ENCODE assay signal across 8 cellular contexts in genomic region chr3:122533931-122534334, GRCh38. TPM values are rescaled to one million over a fixed set of nuclear protein-coding genes. Genes with fewer than 3 reads are reported as not detected.
DNase-seq lines count a peak whose midpoint lies in the region; ATAC-seq and TF ChIP-seq lines count a peak whose summit lies in the region.

No MANE protein-coding gene starts in this region.

- H3K9me3 ChIP-seq in SK-N-MC (ENCODE audit: low read depth, low read length) (no peaks in the 10 kb centered on the region), Peyer's patch (no peaks in the 10 kb centered on the region), right cardiac atrium (ENCODE audit: control insufficient read depth, low read length) (no peaks in the 10 kb centered on the region)

- 75% methylated on average over 1 of the region's 1 CpG for WGBS in right cardiac atrium

- H3K27ac ChIP-seq in SK-N-MC: no peak overlapping the region
- H3K27ac ChIP-seq in Peyer's patch: no peak overlapping the region
- H3K27ac ChIP-seq in right cardiac atrium (ENCODE audit: low read length): no peak overlapping the region

- H3K27me3 ChIP-seq in Peyer's patch (no peaks in the 10 kb centered on the region), right cardiac atrium (ENCODE audit: control insufficient read depth, insufficient read depth) (no peaks in the 10 kb centered on the region)

- H3K36me3 ChIP-seq in SK-N-MC (ENCODE audit: insufficient read depth, low read length) (no peaks in the 10 kb centered on the region), Peyer's patch (peaks cover 0 to 81% (median 0%) of the 10 kb centered on the region in 3 donors)

- DNase-seq in AG08396 (ENCODE audit: low spot score) (peak; percentile 74), SK-N-MC (ENCODE audit: low read depth, low spot score) (peak; percentile 53), epithelial cell of esophagus (ENCODE audit: low read depth) (peak; percentile 97), Peyer's patch (no peak), right cardiac atrium (no peak), Ammon's horn (ENCODE audit: low spot score) (no peak)

- H3K4me3 ChIP-seq in SK-N-MC (no peak overlapping the region), epithelial cell of esophagus (ENCODE audit: low read length) (no peak overlapping the region), Peyer's patch (no peak overlapping the region), right cardiac atrium (ENCODE audit: low read length) (no peak overlapping the region)

- TF ChIP-seq CTCF in epithelial cell of esophagus (IDR thresholded peaks at IDR 0.05; ENCODE audit: insufficient read depth, low read depth, low read length, missing control alignments): no peak
- no peak for TF ChIP-seq CTCF in Peyer's patch (IDR thresholded peaks at IDR 0.05)

- H3K4me1 ChIP-seq in Peyer's patch: no peaks in the 10 kb centered on the region
- H3K4me1 ChIP-seq in right cardiac atrium (ENCODE audit: control insufficient read depth, insufficient read depth, low read length): no peaks in the 10 kb centered on the region

- no peak overlapping the region for H3K9ac ChIP-seq in SK-N-MC (ENCODE audit: insufficient read length)

- ATAC-seq in GM19043 (IDR thresholded peaks at IDR 0.05; ENCODE audit: low read depth, unreplicated experiment) (peak; percentile 99), HG03108 (IDR thresholded peaks at IDR 0.05; ENCODE audit: unreplicated experiment) (peak; percentile 98), right cardiac atrium (no peak)

- TF ChIP-seq POLR2A in Peyer's patch (IDR thresholded peaks at IDR 0.05): no peak

- intact Hi-C loops in right cardiac atrium (cut with DNase I): no loop called here

RNA-seq across cellular contexts. Expression of gene KPNA1, which starts 19.2 kb away (rescaled TPM):
- 10 to 100 TPM; 27.1 to 62.7 (median 43.9) TPM for total RNA-seq in Peyer's patch
- total RNA-seq in right cardiac atrium: 10 to 100 TPM; 50.1 to 66.9 (median 51.8) TPM
- 12.7 TPM for polyA plus RNA-seq in right cardiac atrium

RNA-seq across cellular contexts. Expression of gene PARP9, which starts 30.2 kb away (rescaled TPM):
- total RNA-seq in Peyer's patch (10 to 100 TPM; 26.4 to 38.8 (median 31.2) TPM), right cardiac atrium (10 to 100 TPM; 12.6 to 24.5 (median 14.4) TPM)
- polyA plus RNA-seq in right cardiac atrium: 9.2 TPM

RNA-seq across cellular contexts. Expression of gene DTX3L, which starts 30.2 kb away (rescaled TPM):
- 10 to 100 TPM; 31.2 to 47.3 (median 33.7) TPM for total RNA-seq in Peyer's patch
- total RNA-seq in right cardiac atrium: 10 to 100 TPM; 12.1 to 24.1 (median 13.6) TPM
- 5.2 TPM for polyA plus RNA-seq in right cardiac atrium

RNA-seq across cellular contexts. Expression of gene PARP15, which starts 43.5 kb away (rescaled TPM):
- total RNA-seq in Peyer's patch (100 to 1,000 TPM in 1 of 4 donors, 1 to 10 TPM in 3; 3.1 to 109 (median 6.5) TPM), right cardiac atrium (1 to 10 TPM in 1 of 4 donors, under 1 TPM in 3; 0.82 to 1.6 (median 0.93) TPM)
- polyA plus RNA-seq in right cardiac atrium: 0.95 TPM

Comparison
In these comparisons a context has a peak if more than half of its experiments do, and no peak if none do; other contexts are left out.
1. DNase-seq: peak in AG08396 (single experiment), SK-N-MC (single experiment) and epithelial cell of esophagus (single experiment); none in Peyer's patch (0 of 3), right cardiac atrium (0 of 3) and Ammon's horn (single experiment).
2. ATAC-seq: peak in GM19043 (single experiment) and HG03108 (single experiment); none in right cardiac atrium (0 of 2).